In genomic region chr7:77714195-77714594, GRCh38 we compare ENCODE assay signal across 19 cellular contexts. TPM values are rescaled to one million over a fixed set of nuclear protein-coding genes. Genes with fewer than 3 reads are reported as not detected.
DNase-seq lines count a peak whose midpoint lies in the region; TF ChIP-seq lines count a peak whose summit lies in the region.
"Had no signal": no experiment of that assay in that cellular context is flagged by ENCODE, and none has a peak within 500 bp of the region (broad histone marks: within the 10 kb centered on the region; RNA-seq: fewer than 3 reads in every experiment).

No MANE protein-coding gene starts in this region.

- TF ChIP-seq CTCF in C4-2B (conservative IDR thresholded peaks at IDR 0.05) (no peak), RWPE1 (conservative IDR thresholded peaks at IDR 0.05; ENCODE audit: low read depth) (no peak)

- H2AFZ ChIP-seq in ACC112 (ENCODE audit: low read length, unreplicated experiment): no peak overlapping the region
- H2AFZ ChIP-seq: GM23338 had no signal

- peaks cover 12% of the 10 kb centered on the region for H3K4me1 ChIP-seq in ACC112 (ENCODE audit: control insufficient read depth, insufficient read depth, low read length, unreplicated experiment)
- H3K4me1 ChIP-seq: ascending aorta, SJCRH30 had no signal

- peak overlapping the region; percentile 15; the same call in 1 of the 2 replicates for H3K27ac ChIP-seq in ACC112 (ENCODE audit: low read depth, low read length)
- peak overlapping the region; percentile 32 for H3K27ac ChIP-seq in C4-2B
- peak overlapping the region; percentile 21 for H3K27ac ChIP-seq in RWPE1
- H3K27ac ChIP-seq: ascending aorta, SJCRH30 had no signal

- CTCF ChIA-PET in RWPE1 (lab: Yijun Ruan, JAX): no interaction called here

- H3K4me3 ChIP-seq in ACC112 (ENCODE audit: low read depth, low read length): no peak overlapping the region
- H3K4me3 ChIP-seq: ascending aorta, GM23338, lung, SJCRH30 had no signal

- POLR2A ChIA-PET in RWPE1 (lab: Yijun Ruan, JAX; ENCODE audit: low non-redundant PET): no interaction called here

- H3K36me3 ChIP-seq in ACC112 (ENCODE audit: insufficient read depth, low read length): no peaks in the 10 kb centered on the region; the same call in 1 of the 2 replicates

- no peak for TF ChIP-seq POLR2A in erythroblast (IDR thresholded peaks at IDR 0.05; ENCODE audit: low read length)

- DNase-seq in RWPE1 (ENCODE audit: low spot score) (no peak), erythroblast (lab: John Stamatoyannopoulos, UW) (peak; percentile 37 to 41), DMS153 (lab: John Stamatoyannopoulos, UW) (no peak), posterior vena cava (ENCODE audit: low spot score) (no peak), EL (no peak)
- DNase-seq: activated CD4-positive, alpha-beta T cell treated with anti-CD3 and anti-CD28 coated beads, Interleukin-2, amount 10 ng/mL, durations not matched to agents 24 days and 14 days; activated effector memory CD4-positive, alpha-beta T cell treated with anti-CD3 and anti-CD28 coated beads, Interleukin-2, amount 50 U/mL, for 16 hours; CD8-positive, alpha-beta memory T cell; KG1; kidney glomerular epithelial cell; NCI-H1048; NCI-H187 treated with DMSO at 0.1 percent for 48 hours; NCI-H526 treated with DMSO at 0.1 percent for 48 hours had no signal

- H3K27me3 ChIP-seq in ACC112 (ENCODE audit: insufficient read depth, low read length): no peaks in the 10 kb centered on the region
- H3K27me3 ChIP-seq: ascending aorta, SJCRH30 had no signal

- intact Hi-C loops in posterior vena cava (cut with DNase I): no loop called here

- peaks cover 62% of the 10 kb centered on the region for H3K79me2 ChIP-seq in ACC112 (ENCODE audit: control insufficient read depth, insufficient read depth, low read length, unreplicated experiment)

RNA-seq across cellular contexts. Expression of gene RSBN1L, which starts 17.9 kb away (rescaled TPM):
- 10 to 100 TPM; 19.2 to 19.8 TPM for total RNA-seq in posterior vena cava

Comparison
In these comparisons a context has a peak if more than half of its experiments do, and no peak if none do; other contexts are left out.
1. DNase-seq: peak in erythroblast (2 of 2); none in RWPE1 (single experiment), DMS153 (single experiment), posterior vena cava (single experiment) and EL (single experiment).
2. Peak in every context shown above with its lines, with median percentiles within 50 percentile points of each other: H3K27ac ChIP-seq.